Comparison of ENCODE assay signal across 8 cellular contexts in genomic region chr10:124403548-124403947, GRCh38. TPM values are rescaled to one million over a fixed set of nuclear protein-coding genes. Genes with fewer than 3 reads are reported as not detected.
DNase-seq lines count a peak whose midpoint lies in the region; ATAC-seq and TF ChIP-seq lines count a peak whose summit lies in the region.

No MANE protein-coding gene starts in this region.

- no peak overlapping the region for H3K4me3 Mint-ChIP-seq in activated CD8-positive, alpha-beta memory T cell treated with anti-CD3 and anti-CD28 coated beads, Interleukin-2, amount 10 ng/mL, durations not matched to agents 7 days and 5 days

- peaks cover 22% of the 10 kb centered on the region for H3K36me3 Mint-ChIP-seq in activated CD8-positive, alpha-beta memory T cell treated with anti-CD3 and anti-CD28 coated beads, Interleukin-2, amount 10 ng/mL, durations not matched to agents 7 days and 5 days

- WGBS in smooth muscle cell (ENCODE audit: low lambda C conversion rate), result 58% methylated on average over 8 of the region's 8 CpGs

- H3K4me3 ChIP-seq in OCI-LY3 (ENCODE audit: low read length) (no peak overlapping the region), astrocyte of the cerebellum (ENCODE audit: low read depth, low read length) (no peak overlapping the region), smooth muscle cell (no peak overlapping the region)

- peak; percentile 98 for ATAC-seq in activated CD8-positive, alpha-beta memory T cell treated with anti-CD3 and anti-CD28 coated beads, Interleukin-2, amount 10 ng/mL, durations not matched to agents 7 days and 5 days
- ATAC-seq in GM21825 (IDR thresholded peaks at IDR 0.05; ENCODE audit: unreplicated experiment), result peak; percentile 94

- H3K27ac ChIP-seq in KOPT-K1 (ENCODE audit: low read depth, low read length, poor library complexity, severe bottlenecking), result peak overlapping the region; percentile 9
- no peak overlapping the region for H3K27ac ChIP-seq in OCI-LY3 (ENCODE audit: low read length)
- H3K27ac ChIP-seq in smooth muscle cell (ENCODE audit: low read depth), result no peak overlapping the region

- H4K20me1 ChIP-seq in OCI-LY3 (ENCODE audit: insufficient read depth, low read length), result no peaks in the 10 kb centered on the region
- peaks cover 46% of the 10 kb centered on the region for H4K20me1 ChIP-seq in smooth muscle cell (ENCODE audit: low read depth)

- H2AFZ ChIP-seq in OCI-LY3 (ENCODE audit: low read depth, low read length) (peak overlapping the region; percentile 56; the same call in 1 of the 2 replicates), smooth muscle cell (ENCODE audit: low read depth) (no peak overlapping the region)

- in situ Hi-C loops in astrocyte of the cerebellum (cut with HindIII; ENCODE audit: low sequenced_read_pairs), result no loop called here

- no peaks in the 10 kb centered on the region for H3F3A ChIP-seq in smooth muscle cell (ENCODE audit: low read depth)

- H3K9me3 Mint-ChIP-seq in activated CD8-positive, alpha-beta memory T cell treated with anti-CD3 and anti-CD28 coated beads, Interleukin-2, amount 10 ng/mL, durations not matched to agents 7 days and 5 days (ENCODE audit: low read depth), result no peaks in the 10 kb centered on the region

- H3K27me3 ChIP-seq in OCI-LY3 (ENCODE audit: low read depth, low read length) (no peaks in the 10 kb centered on the region), smooth muscle cell (ENCODE audit: low read depth) (no peaks in the 10 kb centered on the region)

- CTCF ChIA-PET in activated CD8-positive, alpha-beta memory T cell treated with anti-CD3 and anti-CD28 coated beads, Interleukin-2, amount 10 ng/mL, durations not matched to agents 7 days and 5 days (lab: Charles Lee), result interaction anchor here (1.1 to 2.8 kb wide), 13 partner anchors 10 to 821 kb away, joined by 3 to 51 read pairs (median 4); partner anchors contain the start of genes LHPP and OAT

- H3K36me3 ChIP-seq in KOPT-K1 (ENCODE audit: insufficient read depth, low read length) (peaks cover 57% of the 10 kb centered on the region; the same call in 1 of the 2 replicates), OCI-LY3 (replicated peaks; ENCODE audit: low read depth, low read length) (peaks cover 6% of the 10 kb centered on the region), smooth muscle cell (ENCODE audit: low read depth) (peaks cover 34% of the 10 kb centered on the region)

- H3K4me2 ChIP-seq in OCI-LY3 (ENCODE audit: low read length), result 0 out of 2 replicates have a peak overlapping the region, but pooled peaks have one; percentile 16
- H3K4me2 ChIP-seq in smooth muscle cell, result no peak overlapping the region

- H3K27me3 Mint-ChIP-seq in activated CD8-positive, alpha-beta memory T cell treated with anti-CD3 and anti-CD28 coated beads, Interleukin-2, amount 10 ng/mL, durations not matched to agents 7 days and 5 days, result no peaks in the 10 kb centered on the region

- H3K79me2 ChIP-seq in OCI-LY3 (ENCODE audit: low read length) (no peaks in the 10 kb centered on the region), smooth muscle cell (ENCODE audit: low read depth) (no peaks in the 10 kb centered on the region)

- H3K27ac Mint-ChIP-seq in activated CD8-positive, alpha-beta memory T cell treated with anti-CD3 and anti-CD28 coated beads, Interleukin-2, amount 10 ng/mL, durations not matched to agents 7 days and 5 days, result peak overlapping the region; percentile 66

- H3K4me1 Mint-ChIP-seq in activated CD8-positive, alpha-beta memory T cell treated with anti-CD3 and anti-CD28 coated beads, Interleukin-2, amount 10 ng/mL, durations not matched to agents 7 days and 5 days, result peaks cover 11% of the 10 kb centered on the region

- H3K4me1 ChIP-seq in OCI-LY3 (ENCODE audit: low read length), result 0 out of 2 replicates have a peak, but pooled peaks cover 3% of the 10 kb centered on the region
- no peaks in the 10 kb centered on the region for H3K4me1 ChIP-seq in smooth muscle cell (ENCODE audit: low read depth)

- H3K9me3 ChIP-seq in KOPT-K1 (ENCODE audit: insufficient read depth, low read length, poor library complexity, severe bottlenecking), result no peaks in the 10 kb centered on the region
- no peaks in the 10 kb centered on the region for H3K9me3 ChIP-seq in OCI-LY3 (ENCODE audit: insufficient read depth, low read length)
- no peaks in the 10 kb centered on the region for H3K9me3 ChIP-seq in smooth muscle cell (replicated peaks; ENCODE audit: low read depth)

- DNase-seq in activated CD8-positive, alpha-beta memory T cell treated with anti-CD3 and anti-CD28 coated beads, Interleukin-2, amount 10 ng/mL, durations not matched to agents 7 days and 5 days, result no peak
- DNase-seq in activated CD8-positive, alpha-beta memory T cell treated with anti-CD3 and anti-CD28 coated beads for 24 hours, result no peak
- peak; percentile 81 for DNase-seq in astrocyte of the cerebellum (ENCODE audit: low read depth)
- peak; percentile 93 for DNase-seq in iPS DF 4.7 (ENCODE audit: extremely low read depth, low spot score)
- DNase-seq in smooth muscle cell (lab: John Stamatoyannopoulos, UW; ENCODE audit: unreplicated experiment), result no peak

- TF ChIP-seq CTCF in OCI-LY3 (IDR thresholded peaks at IDR 0.05; ENCODE audit: low read depth, low read length) (peak; percentile 56), astrocyte of the cerebellum (IDR thresholded peaks at IDR 0.05; ENCODE audit: low read depth, low read length, missing control alignments) (peak; percentile 60), smooth muscle cell (IDR thresholded peaks at IDR 0.05; ENCODE audit: borderline replicate concordance, insufficient read depth, poor library complexity, severe bottlenecking) (peak; percentile 58)

- H3K9ac ChIP-seq in OCI-LY3 (ENCODE audit: low read length), result no peak overlapping the region
- no peak overlapping the region for H3K9ac ChIP-seq in smooth muscle cell (ENCODE audit: low read depth)

RNA-seq across cellular contexts. Expression of gene OAT, which starts 15.2 kb away (rescaled TPM):
- total RNA-seq in activated CD8-positive, alpha-beta memory T cell treated with anti-CD3 and anti-CD28 coated beads, Interleukin-2, amount 10 ng/mL, durations not matched to agents 7 days and 5 days, result 10 to 100 TPM; 18.7 to 32.3 TPM
- total RNA-seq in smooth muscle cell, result 107 and 174 TPM in 2 replicates
- 125 and 160 TPM in 2 replicates for polyA plus RNA-seq in smooth muscle cell

RNA-seq across cellular contexts. Expression of gene NKX1-2, which starts 46.3 kb away (rescaled TPM):
- total RNA-seq in activated CD8-positive, alpha-beta memory T cell treated with anti-CD3 and anti-CD28 coated beads, Interleukin-2, amount 10 ng/mL, durations not matched to agents 7 days and 5 days, result not detected
- total RNA-seq in smooth muscle cell, result 0.18 TPM in 1 of 2 replicates, not detected in the other
- not detected in 2 replicates for polyA plus RNA-seq in smooth muscle cell

RNA-seq across cellular contexts. Expression of gene LHPP, which starts 58.1 kb away (rescaled TPM):
- total RNA-seq in activated CD8-positive, alpha-beta memory T cell treated with anti-CD3 and anti-CD28 coated beads, Interleukin-2, amount 10 ng/mL, durations not matched to agents 7 days and 5 days, result 10 to 100 TPM; 10.6 to 16.7 TPM
- 7.6 and 9.7 TPM in 2 replicates for total RNA-seq in smooth muscle cell
- 11.3 and 14.0 TPM in 2 replicates for polyA plus RNA-seq in smooth muscle cell

Comparison
In these comparisons a context has a peak if more than half of its experiments do, and no peak if none do; other contexts are left out.
1. DNase-seq: peak in astrocyte of the cerebellum (single experiment) and iPS DF 4.7 (single experiment); none in activated CD8-positive, alpha-beta memory T cell treated with anti-CD3 and anti-CD28 coated beads, Interleukin-2, amount 10 ng/mL, durations not matched to agents 7 days and 5 days (single experiment), activated CD8-positive, alpha-beta memory T cell treated with anti-CD3 and anti-CD28 coated beads for 24 hours (single experiment) and smooth muscle cell (single experiment).
2. Peak in every context shown above with its lines, with median percentiles within 50 percentile points of each other: CTCF ChIP-seq.